Comparison of ENCODE assay signal across 8 cellular contexts in the genomic region with DNA sequence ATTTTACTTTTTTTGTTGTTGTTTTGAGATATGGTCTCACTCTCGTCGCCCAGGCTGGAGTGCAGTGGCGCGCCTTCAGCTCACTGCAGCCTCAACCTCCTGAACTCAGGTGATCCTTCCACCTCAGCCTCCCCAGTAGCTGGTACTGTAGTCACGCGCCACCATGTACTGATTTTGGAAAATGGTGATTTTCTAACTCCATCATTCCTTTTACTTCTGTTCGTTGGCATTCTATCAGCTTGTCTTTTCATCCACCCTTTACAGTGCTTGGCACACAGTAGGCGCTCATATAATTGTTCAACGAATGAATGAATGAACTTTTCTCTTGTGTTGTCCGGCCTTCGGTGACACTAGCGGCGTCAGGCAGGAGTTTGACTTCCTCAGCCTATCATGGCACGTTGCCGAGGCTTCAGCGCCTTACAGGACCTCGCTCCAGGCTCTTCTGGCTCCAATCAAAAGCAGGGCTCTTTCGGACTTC. TPM values are rescaled to one million over a fixed set of nuclear protein-coding genes. Genes with fewer than 3 reads are reported as not detected.
DNase-seq lines count a peak whose midpoint lies in the region; ATAC-seq lines count a peak whose summit lies in the region.

No MANE protein-coding gene starts in this region.

- H3K36me3 Mint-ChIP-seq in activated CD4-positive, alpha-beta T cell treated with anti-CD3 and anti-CD28 coated beads, Interleukin-2, amount 10 ng/mL, durations not matched to agents 7 days and 5 days (ENCODE audit: low read depth): peaks cover 25% of the 10 kb centered on the region
- peaks cover 7% of the 10 kb centered on the region for H3K36me3 Mint-ChIP-seq in activated naive CD8-positive, alpha-beta T cell

- POLR2A ChIA-PET in activated CD4-positive, alpha-beta T cell treated with anti-CD3 and anti-CD28 coated beads, Interleukin-2, amount 10 ng/mL, durations not matched to agents 7 days and 5 days (lab: Charles Lee): interaction anchor here (4.2 kb wide), 1 partner anchor 20 kb away, joined by 28 read pairs; a partner anchor contains a TSS

- CTCF ChIA-PET in activated CD4-positive, alpha-beta T cell treated with anti-CD3 and anti-CD28 coated beads, Interleukin-2, amount 10 ng/mL, durations not matched to agents 7 days and 5 days (lab: Charles Lee): interaction anchor here (0.7 to 6.1 kb wide), 7 partner anchors 9 to 294 kb away, joined by 3 to 83 read pairs (median 4); a partner anchor contains a TSS

- no peak for DNase-seq in activated CD4-positive, alpha-beta T cell treated with anti-CD3 and anti-CD28 coated beads, Interleukin-2, amount 10 ng/mL, durations not matched to agents 7 days and 5 days
- no peak for DNase-seq in activated CD4-positive, alpha-beta T cell treated with anti-CD3 and anti-CD28 coated beads for 4 hours
- peak; percentile 98 for DNase-seq in iPS-NIHi7 (ENCODE audit: extremely low spot score)
- no peak for DNase-seq in substantia nigra (lab: John Stamatoyannopoulos, UW)
- DNase-seq in Ammon's horn (ENCODE audit: low spot score): no peak
- no peak for DNase-seq in DMS79 treated with DMSO at 0.1 percent for 48 hours (lab: John Stamatoyannopoulos, UW)

- peak overlapping the region; percentile 19 for H3K27ac ChIP-seq in substantia nigra (ENCODE audit: low read depth, low read length, poor library complexity, severe bottlenecking)

- H3K27ac Mint-ChIP-seq in activated CD4-positive, alpha-beta T cell treated with anti-CD3 and anti-CD28 coated beads, Interleukin-2, amount 10 ng/mL, durations not matched to agents 7 days and 5 days: peak overlapping the region; percentile 98
- peak overlapping the region; percentile 100 for H3K27ac Mint-ChIP-seq in activated naive CD8-positive, alpha-beta T cell

- peaks cover 49% of the 10 kb centered on the region for H3K4me1 Mint-ChIP-seq in activated CD4-positive, alpha-beta T cell treated with anti-CD3 and anti-CD28 coated beads, Interleukin-2, amount 10 ng/mL, durations not matched to agents 7 days and 5 days
- peaks cover 25% of the 10 kb centered on the region for H3K4me1 Mint-ChIP-seq in activated naive CD8-positive, alpha-beta T cell (ENCODE audit: low read depth)

- peak overlapping the region; percentile 92 for H3K4me3 Mint-ChIP-seq in activated CD4-positive, alpha-beta T cell treated with anti-CD3 and anti-CD28 coated beads, Interleukin-2, amount 10 ng/mL, durations not matched to agents 7 days and 5 days
- H3K4me3 Mint-ChIP-seq in activated naive CD8-positive, alpha-beta T cell: peak overlapping the region; percentile 99

- no peaks in the 10 kb centered on the region for H3K27me3 Mint-ChIP-seq in activated CD4-positive, alpha-beta T cell treated with anti-CD3 and anti-CD28 coated beads, Interleukin-2, amount 10 ng/mL, durations not matched to agents 7 days and 5 days
- no peaks in the 10 kb centered on the region for H3K27me3 Mint-ChIP-seq in activated naive CD8-positive, alpha-beta T cell

- no peaks in the 10 kb centered on the region for H3K9me3 Mint-ChIP-seq in activated CD4-positive, alpha-beta T cell treated with anti-CD3 and anti-CD28 coated beads, Interleukin-2, amount 10 ng/mL, durations not matched to agents 7 days and 5 days
- H3K9me3 Mint-ChIP-seq in activated naive CD8-positive, alpha-beta T cell (ENCODE audit: low read depth): no peaks in the 10 kb centered on the region

- ATAC-seq in GM21423 (IDR thresholded peaks at IDR 0.05; ENCODE audit: unreplicated experiment): no peak

RNA-seq across cellular contexts. Expression of a gene that starts 0.4 kb away (rescaled TPM):
- total RNA-seq in activated CD4-positive, alpha-beta T cell treated with anti-CD3 and anti-CD28 coated beads, Interleukin-2, amount 10 ng/mL, durations not matched to agents 7 days and 5 days: 100 to 1,000 TPM; 129 to 130 TPM

RNA-seq across cellular contexts. Expression of a gene that starts 19.3 kb away (rescaled TPM):
- total RNA-seq in activated CD4-positive, alpha-beta T cell treated with anti-CD3 and anti-CD28 coated beads, Interleukin-2, amount 10 ng/mL, durations not matched to agents 7 days and 5 days: 100 to 1,000 TPM; 163 to 165 TPM

RNA-seq across cellular contexts. Expression of a gene that starts 50.3 kb away (rescaled TPM):
- total RNA-seq in activated CD4-positive, alpha-beta T cell treated with anti-CD3 and anti-CD28 coated beads, Interleukin-2, amount 10 ng/mL, durations not matched to agents 7 days and 5 days: 10 to 100 TPM; 53.3 to 63.2 TPM
